In the genomic region with DNA sequence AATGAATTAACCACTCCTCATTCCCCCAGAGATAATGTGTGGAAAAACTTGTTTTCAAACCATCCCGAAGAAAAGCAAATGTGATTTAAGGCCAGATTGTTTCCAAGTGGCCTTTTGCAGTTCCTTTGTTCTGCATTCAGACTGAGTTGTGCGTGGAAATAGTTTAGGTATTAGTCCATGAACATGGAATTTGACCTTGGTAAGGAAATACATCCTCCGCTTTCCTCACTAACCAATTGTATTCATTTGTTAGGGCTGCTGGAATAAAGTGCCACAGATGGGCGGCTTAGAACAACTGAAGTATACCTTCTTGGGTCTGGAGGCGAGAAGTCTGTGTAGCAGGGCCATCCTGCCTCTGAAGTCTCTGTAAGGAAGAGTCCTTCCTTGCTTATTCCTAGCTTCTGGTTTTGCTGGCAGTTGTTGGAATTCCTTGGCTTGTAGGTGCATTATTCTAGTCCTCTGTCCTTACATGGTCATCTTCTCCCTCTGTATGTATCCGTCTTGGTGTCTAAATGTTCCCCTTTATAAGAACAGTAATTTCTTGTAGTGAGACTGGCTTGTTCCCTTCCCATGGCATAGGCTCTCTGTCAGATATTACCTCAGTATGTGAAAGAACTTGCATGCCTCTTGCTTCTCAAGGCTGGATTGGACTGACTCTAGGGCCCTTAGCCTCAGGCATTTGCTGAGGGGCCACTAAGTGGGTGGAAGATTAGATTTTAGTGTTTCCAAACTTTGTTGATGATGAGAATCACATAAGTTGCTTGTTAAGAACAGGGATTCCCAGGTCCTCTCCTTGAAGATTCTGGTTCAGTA, we compare ENCODE assay signal across 12 cellular contexts. TPM values are rescaled to one million over a fixed set of nuclear protein-coding genes. Genes with fewer than 3 reads are reported as not detected.
DNase-seq lines count a peak whose midpoint lies in the region; ATAC-seq and TF ChIP-seq lines count a peak whose summit lies in the region.
"Had no signal": no experiment of that assay in that cellular context is flagged by ENCODE, and none has a peak within 500 bp of the region (broad histone marks: within the 10 kb centered on the region; RNA-seq: fewer than 3 reads in every experiment).

No MANE protein-coding gene starts in this region.

- peak overlapping the region in 1 of 2 donors; percentile 3 for H3K4me3 ChIP-seq in stomach smooth muscle (ENCODE audit: low read length in 2 of 2)
- no peak overlapping the region for H3K4me3 ChIP-seq in thyroid gland (replicated peaks in 1 of 3)
- H3K4me3 ChIP-seq: dorsolateral prefrontal cortex, skin epidermis had no signal

- H3K4me1 ChIP-seq in stomach smooth muscle (ENCODE audit: control insufficient read depth, insufficient read depth, low read length), result no peaks in the 10 kb centered on the region
- H3K4me1 ChIP-seq in thyroid gland, result no peaks in the 10 kb centered on the region

- H3K27me3 Mint-ChIP-seq in brain, result peaks cover 3% of the 10 kb centered on the region

- TF ChIP-seq CTCF in brain (conservative IDR thresholded peaks at IDR 0.05) (no peak), thyroid gland (IDR thresholded peaks at IDR 0.05) (no peak)

- intact Hi-C loops in thyroid gland (cut with DNase I), result no loop called here

- H3K36me3 ChIP-seq in stomach smooth muscle (ENCODE audit: control insufficient read depth in 2 of 2, insufficient read depth in 2 of 2, low read length in 2 of 2), result peaks cover 0 to 2% of the 10 kb centered on the region in 2 donors
- H3K36me3 ChIP-seq in thyroid gland, result no peaks in the 10 kb centered on the region

- H3K9me3 Mint-ChIP-seq in brain, result peaks cover 0 to 3% (median 0%) of the 10 kb centered on the region in 5 experiments

- 79 to 87% methylated on average over 6 of the region's 6 CpGs for WGBS in thyroid gland, 2 donors

- no peak overlapping the region for H3K4me3 Mint-ChIP-seq in brain

- H3K27ac ChIP-seq in stomach smooth muscle (ENCODE audit: low read length) (peak overlapping the region; percentile 53), thyroid gland (no peak overlapping the region)
- H3K27ac ChIP-seq: dorsolateral prefrontal cortex had no signal

- H3K9ac ChIP-seq in stomach smooth muscle (ENCODE audit: low read length in 2 of 2), result no peak overlapping the region

- H3K27me3 ChIP-seq in stomach smooth muscle (ENCODE audit: control insufficient read depth in 1 of 2, insufficient read depth in 2 of 2, low read length in 2 of 2) (no peaks in the 10 kb centered on the region), thyroid gland (no peaks in the 10 kb centered on the region)
- H3K27me3 ChIP-seq: dorsolateral prefrontal cortex had no signal

- H3K4me1 Mint-ChIP-seq in brain, result peaks cover 26% of the 10 kb centered on the region

- no peaks in the 10 kb centered on the region for H3K9me3 ChIP-seq in stomach smooth muscle (ENCODE audit: control insufficient read depth in 2 of 2, low read length in 2 of 2)
- no peaks in the 10 kb centered on the region for H3K9me3 ChIP-seq in thyroid gland

- DNase-seq in HT1080 (ENCODE audit: low read depth), result peak; percentile 80
- DNase-seq in kidney glomerular epithelial cell (lab: John Stamatoyannopoulos, UW), result peak; percentile 84
- no peak for DNase-seq in cerebellar cortex (ENCODE audit: low spot score)
- no peak for DNase-seq in activated CD8-positive, alpha-beta memory T cell treated with anti-CD3 and anti-CD28 coated beads, Interleukin-2, amount 50 U/mL, for 48 hours
- no peak for DNase-seq in thyroid gland
- DNase-seq: dorsolateral prefrontal cortex, NCI-H1417 treated with DMSO at 0.1 percent for 48 hours, T-helper 9 cell had no signal

- ATAC-seq in HG02981 (IDR thresholded peaks at IDR 0.05; ENCODE audit: unreplicated experiment), result no peak

- TF ChIP-seq POLR2A in thyroid gland (IDR thresholded peaks at IDR 0.05), result no peak

- H3K27ac Mint-ChIP-seq in brain, result peak overlapping the region in 4 of 5 experiments; percentile 7 to 66 (median 44)

- H3K36me3 Mint-ChIP-seq in brain, result peaks cover 32% of the 10 kb centered on the region

RNA-seq across cellular contexts. Expression of gene RAI14, which starts 53.9 kb away (rescaled TPM):
- 48.4 and 57.3 TPM in 2 replicates for total RNA-seq in HT1080 (2014; rRNA removed; shearing (Covaris generic))
- 99.5 and 135 TPM in 2 replicates for polyA plus RNA-seq in HT1080 (2015; cell fraction: cytosol; rRNA removed)
- 113 and 114 TPM in 2 replicates for polyA plus RNA-seq in HT1080 (2015; cell fraction: nucleus; rRNA removed)
- polyA plus RNA-seq in brain (ENCODE audit: insufficient read depth, low read depth, low replicate concordance), result 13.1 TPM
- 10 to 100 TPM; 16.9 to 23.5 (median 20.8) TPM for total RNA-seq in thyroid gland

Comparison
In these comparisons a context has a peak if more than half of its experiments do, and no peak if none do; other contexts are left out.
1. DNase-seq: peak in HT1080 (single experiment) and kidney glomerular epithelial cell (single experiment); none in cerebellar cortex (single experiment), activated CD8-positive, alpha-beta memory T cell treated with anti-CD3 and anti-CD28 coated beads, Interleukin-2, amount 50 U/mL, for 48 hours (single experiment) and thyroid gland (0 of 2).